Comparison of ENCODE assay signal across 11 cellular contexts in genomic region chr9:110351009-110351467, GRCh38. TPM values are rescaled to one million over a fixed set of nuclear protein-coding genes. Genes with fewer than 3 reads are reported as not detected.
DNase-seq lines count a peak whose midpoint lies in the region; TF ChIP-seq lines count a peak whose summit lies in the region.
"Had no signal": no experiment of that assay in that cellular context is flagged by ENCODE, and none has a peak within 500 bp of the region (broad histone marks: within the 10 kb centered on the region; RNA-seq: fewer than 3 reads in every experiment).

No MANE protein-coding gene starts in this region.

- intact Hi-C loops in testis (cut with DNase I; ENCODE audit: low total_unique reads): no loop called here

- TF ChIP-seq CTCF in AG10803 (conservative IDR thresholded peaks at IDR 0.05; ENCODE audit: low read length): no peak
- no peak for TF ChIP-seq CTCF in HFF-Myc (IDR thresholded peaks at IDR 0.05; ENCODE audit: low read depth, low read length, missing control alignments)
- no peak for TF ChIP-seq CTCF in testis (IDR thresholded peaks at IDR 0.05)

- 61 to 74% methylated on average over 1 of the region's 1 CpG for WGBS in testis, 2 donors

- H3K27me3 ChIP-seq in testis: no peaks in the 10 kb centered on the region

- H3K4me3 ChIP-seq in AG10803 (ENCODE audit: low read length): no peak overlapping the region
- H3K4me3 ChIP-seq in HFF-Myc (replicated peaks; ENCODE audit: low read depth, low read length): no peak overlapping the region
- no peak overlapping the region for H3K4me3 ChIP-seq in testis

- peak overlapping the region; percentile 25 for H3K27ac ChIP-seq in angular gyrus (ENCODE audit: low read depth, low read length)
- H3K27ac ChIP-seq in testis: no peak overlapping the region
- H3K27ac ChIP-seq: HL-60 had no signal

- H3K4me1 ChIP-seq in testis: no peaks in the 10 kb centered on the region

- no peaks in the 10 kb centered on the region for H3K36me3 ChIP-seq in testis (ENCODE audit: low read depth, missing control alignments)

- H3K9me3 ChIP-seq in testis: no peaks in the 10 kb centered on the region

- TF ChIP-seq POLR2A in testis (IDR thresholded peaks at IDR 0.05): no peak

- DNase-seq in AG10803 (ENCODE audit: low read depth) (peak; percentile 81), HFF-Myc (ENCODE audit: extremely low read depth, low read depth) (peak; percentile 41), kidney tubule cell (ENCODE audit: low spot score) (peak; percentile 37), mucosa of gallbladder (ENCODE audit: low spot score) (no peak), GDM1 (lab: John Stamatoyannopoulos, UW) (no peak), testis (no peak), mesenteric fat pad (ENCODE audit: low spot score) (no peak)
- DNase-seq: NCI-H748 treated with DMSO at 0.1 percent for 48 hours, posterior cingulate gyrus had no signal

RNA-seq across cellular contexts. Expression of gene TXNDC8, which starts 13.4 kb away (rescaled TPM):
- total RNA-seq in mucosa of gallbladder: not detected
- 10 to 100 TPM in 1 of 2 donors, 1 to 10 TPM in 1; 3.5 to 17.9 TPM for total RNA-seq in testis
- polyA plus RNA-seq in testis (ENCODE audit: insufficient read depth, low read depth, low replicate concordance): 16.7 TPM
- total RNA-seq in mesenteric fat pad: not detected

Comparison
In these comparisons a context has a peak if more than half of its experiments do, and no peak if none do; other contexts are left out.
1. DNase-seq: peak in AG10803 (single experiment), HFF-Myc (single experiment) and kidney tubule cell (single experiment); none in mucosa of gallbladder (single experiment), GDM1 (single experiment), testis (single experiment) and mesenteric fat pad (single experiment).